1 cellular context compared by ENCODE assay signal in genomic region chr2:240225116-240225515, GRCh38.
TF ChIP-seq lines count a peak whose summit lies in the region.

No MANE protein-coding gene starts in this region.

TF ChIP-seq in H1, 55 proteins besides CTCF, POLR2A, EP300 and RAD21 (continued from another document):
- TF ChIP-seq, protein P1, sequence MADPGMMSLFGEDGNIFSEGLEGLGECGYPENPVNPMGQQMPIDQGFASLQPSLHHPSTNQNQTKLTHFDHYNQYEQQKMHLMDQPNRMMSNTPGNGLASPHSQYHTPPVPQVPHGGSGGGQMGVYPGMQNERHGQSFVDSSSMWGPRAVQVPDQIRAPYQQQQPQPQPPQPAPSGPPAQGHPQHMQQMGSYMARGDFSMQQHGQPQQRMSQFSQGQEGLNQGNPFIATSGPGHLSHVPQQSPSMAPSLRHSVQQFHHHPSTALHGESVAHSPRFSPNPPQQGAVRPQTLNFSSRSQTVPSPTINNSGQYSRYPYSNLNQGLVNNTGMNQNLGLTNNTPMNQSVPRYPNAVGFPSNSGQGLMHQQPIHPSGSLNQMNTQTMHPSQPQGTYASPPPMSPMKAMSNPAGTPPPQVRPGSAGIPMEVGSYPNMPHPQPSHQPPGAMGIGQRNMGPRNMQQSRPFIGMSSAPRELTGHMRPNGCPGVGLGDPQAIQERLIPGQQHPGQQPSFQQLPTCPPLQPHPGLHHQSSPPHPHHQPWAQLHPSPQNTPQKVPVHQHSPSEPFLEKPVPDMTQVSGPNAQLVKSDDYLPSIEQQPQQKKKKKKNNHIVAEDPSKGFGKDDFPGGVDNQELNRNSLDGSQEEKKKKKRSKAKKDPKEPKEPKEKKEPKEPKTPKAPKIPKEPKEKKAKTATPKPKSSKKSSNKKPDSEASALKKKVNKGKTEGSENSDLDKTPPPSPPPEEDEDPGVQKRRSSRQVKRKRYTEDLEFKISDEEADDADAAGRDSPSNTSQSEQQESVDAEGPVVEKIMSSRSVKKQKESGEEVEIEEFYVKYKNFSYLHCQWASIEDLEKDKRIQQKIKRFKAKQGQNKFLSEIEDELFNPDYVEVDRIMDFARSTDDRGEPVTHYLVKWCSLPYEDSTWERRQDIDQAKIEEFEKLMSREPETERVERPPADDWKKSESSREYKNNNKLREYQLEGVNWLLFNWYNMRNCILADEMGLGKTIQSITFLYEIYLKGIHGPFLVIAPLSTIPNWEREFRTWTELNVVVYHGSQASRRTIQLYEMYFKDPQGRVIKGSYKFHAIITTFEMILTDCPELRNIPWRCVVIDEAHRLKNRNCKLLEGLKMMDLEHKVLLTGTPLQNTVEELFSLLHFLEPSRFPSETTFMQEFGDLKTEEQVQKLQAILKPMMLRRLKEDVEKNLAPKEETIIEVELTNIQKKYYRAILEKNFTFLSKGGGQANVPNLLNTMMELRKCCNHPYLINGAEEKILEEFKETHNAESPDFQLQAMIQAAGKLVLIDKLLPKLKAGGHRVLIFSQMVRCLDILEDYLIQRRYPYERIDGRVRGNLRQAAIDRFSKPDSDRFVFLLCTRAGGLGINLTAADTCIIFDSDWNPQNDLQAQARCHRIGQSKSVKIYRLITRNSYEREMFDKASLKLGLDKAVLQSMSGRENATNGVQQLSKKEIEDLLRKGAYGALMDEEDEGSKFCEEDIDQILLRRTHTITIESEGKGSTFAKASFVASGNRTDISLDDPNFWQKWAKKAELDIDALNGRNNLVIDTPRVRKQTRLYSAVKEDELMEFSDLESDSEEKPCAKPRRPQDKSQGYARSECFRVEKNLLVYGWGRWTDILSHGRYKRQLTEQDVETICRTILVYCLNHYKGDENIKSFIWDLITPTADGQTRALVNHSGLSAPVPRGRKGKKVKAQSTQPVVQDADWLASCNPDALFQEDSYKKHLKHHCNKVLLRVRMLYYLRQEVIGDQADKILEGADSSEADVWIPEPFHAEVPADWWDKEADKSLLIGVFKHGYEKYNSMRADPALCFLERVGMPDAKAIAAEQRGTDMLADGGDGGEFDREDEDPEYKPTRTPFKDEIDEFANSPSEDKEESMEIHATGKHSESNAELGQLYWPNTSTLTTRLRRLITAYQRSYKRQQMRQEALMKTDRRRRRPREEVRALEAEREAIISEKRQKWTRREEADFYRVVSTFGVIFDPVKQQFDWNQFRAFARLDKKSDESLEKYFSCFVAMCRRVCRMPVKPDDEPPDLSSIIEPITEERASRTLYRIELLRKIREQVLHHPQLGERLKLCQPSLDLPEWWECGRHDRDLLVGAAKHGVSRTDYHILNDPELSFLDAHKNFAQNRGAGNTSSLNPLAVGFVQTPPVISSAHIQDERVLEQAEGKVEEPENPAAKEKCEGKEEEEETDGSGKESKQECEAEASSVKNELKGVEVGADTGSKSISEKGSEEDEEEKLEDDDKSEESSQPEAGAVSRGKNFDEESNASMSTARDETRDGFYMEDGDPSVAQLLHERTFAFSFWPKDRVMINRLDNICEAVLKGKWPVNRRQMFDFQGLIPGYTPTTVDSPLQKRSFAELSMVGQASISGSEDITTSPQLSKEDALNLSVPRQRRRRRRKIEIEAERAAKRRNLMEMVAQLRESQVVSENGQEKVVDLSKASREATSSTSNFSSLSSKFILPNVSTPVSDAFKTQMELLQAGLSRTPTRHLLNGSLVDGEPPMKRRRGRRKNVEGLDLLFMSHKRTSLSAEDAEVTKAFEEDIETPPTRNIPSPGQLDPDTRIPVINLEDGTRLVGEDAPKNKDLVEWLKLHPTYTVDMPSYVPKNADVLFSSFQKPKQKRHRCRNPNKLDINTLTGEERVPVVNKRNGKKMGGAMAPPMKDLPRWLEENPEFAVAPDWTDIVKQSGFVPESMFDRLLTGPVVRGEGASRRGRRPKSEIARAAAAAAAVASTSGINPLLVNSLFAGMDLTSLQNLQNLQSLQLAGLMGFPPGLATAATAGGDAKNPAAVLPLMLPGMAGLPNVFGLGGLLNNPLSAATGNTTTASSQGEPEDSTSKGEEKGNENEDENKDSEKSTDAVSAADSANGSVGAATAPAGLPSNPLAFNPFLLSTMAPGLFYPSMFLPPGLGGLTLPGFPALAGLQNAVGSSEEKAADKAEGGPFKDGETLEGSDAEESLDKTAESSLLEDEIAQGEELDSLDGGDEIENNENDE (IDR thresholded peaks at IDR 0.05; ENCODE audit: insufficient replicate concordance, low read length), result no peak
- TF ChIP-seq RFX5 (IDR thresholded peaks at IDR 0.05; ENCODE audit: borderline replicate concordance, low read depth, low read length) (no peak), MAX (IDR thresholded peaks at IDR 0.05) (no peak), POLR2AphosphoS5 (IDR thresholded peaks at IDR 0.05; ENCODE audit: low read depth, low read length) (no peak), YY1 (IDR thresholded peaks at IDR 0.05; ENCODE audit: low read depth, low read length) (no peak), TAF1 (IDR thresholded peaks at IDR 0.05; ENCODE audit: low read depth, low read length) (no peak), PHF8 (conservative IDR thresholded peaks at IDR 0.05; ENCODE audit: low read depth, low read length) (no peak), KDM5A (IDR thresholded peaks at IDR 0.05; ENCODE audit: low read length) (no peak), TCF12 (IDR thresholded peaks at IDR 0.05; ENCODE audit: low read depth, low read length) (no peak)
